In genomic region chr5:132525299-132525724, GRCh38 we compare ENCODE assay signal across 2 cellular contexts.
A peak's percentile ranks its signal among the peaks of the same experiment; 100 is the strongest.
TF ChIP-seq lines count a peak whose summit lies in the region.

No MANE protein-coding gene starts in this region.

TF ChIP-seq in GM12878, 131 proteins besides CTCF, POLR2A, EP300 and RAD21 (continues in another document):
- TF ChIP-seq ZSCAN29 (IDR thresholded peaks at IDR 0.05), result peak; percentile 46; the same call in 1 of the 2 replicates
- TF ChIP-seq MEF2A (IDR thresholded peaks at IDR 0.05; ENCODE audit: insufficient read depth, low read depth, low read length), result peak; percentile 95
- no peak for TF ChIP-seq HDAC6 (IDR thresholded peaks at IDR 0.05; ENCODE audit: unreplicated experiment)
- TF ChIP-seq TCF12 (IDR thresholded peaks at IDR 0.05; ENCODE audit: low read depth, low read length), result 0 out of 2 replicates have a peak, but pooled peaks have one; percentile 53
- peak; percentile 58 for TF ChIP-seq KLF5 (IDR thresholded peaks at IDR 0.05; ENCODE audit: partially characterized antibody)
- peak; percentile 62; the same call in 1 of the 2 replicates for TF ChIP-seq GATAD2B (conservative IDR thresholded peaks at IDR 0.05; ENCODE audit: low read depth)
- TF ChIP-seq SMARCA5 (IDR thresholded peaks at IDR 0.05), result peak; percentile 99
- TF ChIP-seq ZBTB40 (IDR thresholded peaks at IDR 0.05; ENCODE audit: borderline replicate concordance), result no peak; the same call in 1 of the 2 replicates
- TF ChIP-seq MLLT1 (IDR thresholded peaks at IDR 0.05), result peak; percentile 84
- peak; percentile 98 for TF ChIP-seq IKZF1 (conservative IDR thresholded peaks at IDR 0.05)
- peak; percentile 28; the same call in 1 of the 2 replicates for TF ChIP-seq GABPA (IDR thresholded peaks at IDR 0.05; ENCODE audit: low read depth)
- TF ChIP-seq PML (IDR thresholded peaks at IDR 0.05; ENCODE audit: low read length), result peak; percentile 81
- peak; percentile 78; the same call in 1 of the 2 replicates for TF ChIP-seq EZH2 (IDR thresholded peaks at IDR 0.05; ENCODE audit: borderline replicate concordance, control insufficient read depth, low read depth, low read length)
- peak; percentile 89 for TF ChIP-seq FOXM1 (IDR thresholded peaks at IDR 0.05; ENCODE audit: low read depth, low read length)
- TF ChIP-seq IRF4 (IDR thresholded peaks at IDR 0.05; ENCODE audit: low read depth, low read length), result peak; percentile 98
- no peak for TF ChIP-seq ELK1 (IDR thresholded peaks at IDR 0.05; ENCODE audit: low read depth, low read length)
- peak; percentile 100 for TF ChIP-seq ZNF217 (IDR thresholded peaks at IDR 0.05)
- no peak for TF ChIP-seq CBX3 (IDR thresholded peaks at IDR 0.05; ENCODE audit: borderline replicate concordance, low read depth)
- TF ChIP-seq CBX5 (IDR thresholded peaks at IDR 0.05; ENCODE audit: low read depth), result peak; percentile 81; the same call in 1 of the 2 replicates
- peak; percentile 91 for TF ChIP-seq TBL1XR1 (IDR thresholded peaks at IDR 0.05; ENCODE audit: low read depth, low read length)
- TF ChIP-seq CHD4 (IDR thresholded peaks at IDR 0.05), result peak; percentile 96; the same call in 1 of the 2 replicates
- TF ChIP-seq EED (IDR thresholded peaks at IDR 0.05; ENCODE audit: low read depth), result peak; percentile 97
- peak; percentile 75; the same call in 1 of the 2 replicates for TF ChIP-seq PAX5 (IDR thresholded peaks at IDR 0.05; ENCODE audit: borderline replicate concordance, low read depth, low read length)
- peak; percentile 71 for TF ChIP-seq BCL3 (IDR thresholded peaks at IDR 0.05; ENCODE audit: borderline replicate concordance, insufficient read depth, low read depth, low read length, poor library complexity, severe bottlenecking)
- no peak for TF ChIP-seq NR2C2 (IDR thresholded peaks at IDR 0.05; ENCODE audit: borderline replicate concordance, control insufficient read depth, insufficient read length, low read depth)
- TF ChIP-seq RUNX3 (IDR thresholded peaks at IDR 0.05; ENCODE audit: low read length), result peak; percentile 99
- TF ChIP-seq POU2F2 (IDR thresholded peaks at IDR 0.05; ENCODE audit: borderline replicate concordance, low read depth, low read length), result peak; percentile 40

TF ChIP-seq in SK-N-SH, 30 proteins besides CTCF, POLR2A, EP300 and RAD21:
- TF ChIP-seq FOSL2 (IDR thresholded peaks at IDR 0.05; ENCODE audit: borderline replicate concordance, low read depth) (no peak), USF2 (IDR thresholded peaks at IDR 0.05; ENCODE audit: borderline replicate concordance, low read depth, low read length) (no peak), RXRA (IDR thresholded peaks at IDR 0.05; ENCODE audit: borderline replicate concordance, low read depth) (no peak), SMC3 (IDR thresholded peaks at IDR 0.05; ENCODE audit: low read depth, low read length) (no peak), YY1 (IDR thresholded peaks at IDR 0.05; ENCODE audit: low read depth) (no peak), JUND (IDR thresholded peaks at IDR 0.05) (no peak)
TF ChIP-seq in SK-N-SH: peak in this region for 0.
